In the genomic region with DNA sequence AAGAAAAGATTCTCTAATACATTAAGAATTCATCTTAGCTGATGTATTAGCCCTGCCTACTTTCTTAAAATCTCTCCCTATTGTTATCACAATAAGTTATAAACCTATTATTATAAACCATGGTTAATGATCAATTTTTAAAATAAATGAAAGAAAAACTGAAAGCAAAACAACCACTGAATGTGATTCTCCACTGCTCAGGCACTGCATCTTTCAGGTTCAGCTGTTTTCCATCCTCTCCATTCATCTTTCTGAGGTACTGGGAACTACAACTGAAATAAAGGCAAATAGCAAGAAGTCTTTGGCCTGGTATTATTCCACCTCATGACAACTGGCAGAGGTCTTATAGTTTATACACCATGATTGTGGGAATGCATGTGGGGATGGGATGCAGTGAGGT, we compare ENCODE assay signal across 9 cellular contexts.
"Had no signal": no experiment of that assay in that cellular context is flagged by ENCODE, and none has a peak within 500 bp of the region (broad histone marks: within the 10 kb centered on the region; RNA-seq: fewer than 3 reads in every experiment).

No MANE protein-coding gene starts in this region.

- ATAC-seq: GM23338, K562 had no signal

- H2AFZ ChIP-seq: GM23338 had no signal

- H3K4me2 ChIP-seq: GM23338 had no signal

- FAIRE-seq: H1, H54, HTR-8/SVneo, K562 had no signal

- H3K4me3 ChIP-seq: GM23338, K562 had no signal

- DNase-seq: H9, HCEC 1CT, IMR-90, KG1 had no signal
